In genomic region chr4:62342346-62342745, GRCh38 we compare ENCODE assay signal across 20 cellular contexts.
"Had no signal": no experiment of that assay in that cellular context is flagged by ENCODE, and none has a peak within 500 bp of the region (broad histone marks: within the 10 kb centered on the region; RNA-seq: fewer than 3 reads in every experiment).

No MANE protein-coding gene starts in this region.

- H3K4me1 Mint-ChIP-seq: endodermal cell; naive thymus-derived CD8-positive, alpha-beta T cell; stimulated activated effector memory CD8-positive, alpha-beta T cell treated with anti-CD3 and anti-CD28 coated beads, Interleukin-12 subunit alpha, Interleukin-12 subunit beta, amount 100 ng/mL, for 72 hours had no signal

- H3K27me3 ChIP-seq: gastroesophageal sphincter, neutrophil, ovary, suprapubic skin, thyroid gland had no signal

- H3K4me1 ChIP-seq: gastroesophageal sphincter, suprapubic skin, thyroid gland had no signal

- H3K36me3 Mint-ChIP-seq: naive thymus-derived CD8-positive, alpha-beta T cell; stimulated activated effector memory CD8-positive, alpha-beta T cell treated with anti-CD3 and anti-CD28 coated beads, Interleukin-12 subunit alpha, Interleukin-12 subunit beta, amount 100 ng/mL, for 72 hours; type B pancreatic cell had no signal

- DNase-seq: effector CD4-positive, alpha-beta T cell; endodermal cell; head of caudate nucleus; hippocampal formation; kidney glomerular epithelial cell; naive thymus-derived CD8-positive, alpha-beta T cell; ovary; right cardiac atrium; stimulated activated CD4-positive, alpha-beta T cell treated with anti-CD3 and anti-CD28 coated beads, Interleukin-2, amount 100 ng/mL, for 48 hours; stimulated activated CD8-positive, alpha-beta memory T cell treated with anti-CD3 and anti-CD28 coated beads, Interleukin-4, amount 100 ng/mL, for 48 hours; stimulated activated naive CD8-positive, alpha-beta T cell treated with anti-CD3 and anti-CD28 coated beads, Interleukin-15, Interleukin-2, amounts not matched to agents 100 U/mL and 50 U/mL, for 24 hours; thyroid gland had no signal

- H3K9me3 ChIP-seq: neutrophil, thyroid gland had no signal

- H3K27ac ChIP-seq: coronary artery, gastroesophageal sphincter, neutrophil, ovary, suprapubic skin, thyroid gland had no signal

- H3K27me3 Mint-ChIP-seq: naive thymus-derived CD8-positive, alpha-beta T cell; type B pancreatic cell had no signal

- H3K4me2 ChIP-seq: smooth muscle cell had no signal

- H3K27ac Mint-ChIP-seq: endodermal cell; naive thymus-derived CD8-positive, alpha-beta T cell; stimulated activated effector memory CD8-positive, alpha-beta T cell treated with anti-CD3 and anti-CD28 coated beads, Interleukin-12 subunit alpha, Interleukin-12 subunit beta, amount 100 ng/mL, for 72 hours; type B pancreatic cell had no signal

- H3K4me3 ChIP-seq: coronary artery, gastroesophageal sphincter, ovary, smooth muscle cell, suprapubic skin, thyroid gland had no signal

- ATAC-seq: esophagus mucosa; gastroesophageal sphincter; naive thymus-derived CD8-positive, alpha-beta T cell; right cardiac atrium; stimulated activated effector memory CD8-positive, alpha-beta T cell treated with anti-CD3 and anti-CD28 coated beads, Interleukin-12 subunit alpha, Interleukin-12 subunit beta, amount 100 ng/mL, for 72 hours; stimulated activated naive CD8-positive, alpha-beta T cell treated with anti-CD3 and anti-CD28 coated beads, Interleukin-15, Interleukin-2, amounts not matched to agents 100 U/mL and 50 U/mL, for 24 hours had no signal

- H3K36me3 ChIP-seq: gastroesophageal sphincter, neutrophil, ovary, suprapubic skin, thyroid gland had no signal

- H3K4me3 Mint-ChIP-seq: endodermal cell; naive thymus-derived CD8-positive, alpha-beta T cell; stimulated activated effector memory CD8-positive, alpha-beta T cell treated with anti-CD3 and anti-CD28 coated beads, Interleukin-12 subunit alpha, Interleukin-12 subunit beta, amount 100 ng/mL, for 72 hours; type B pancreatic cell had no signal
